In genomic region chr1:119336738-119337315, GRCh38 we compare ENCODE assay signal across 2 cellular contexts.
TF ChIP-seq lines count a peak whose summit lies in the region.

No MANE protein-coding gene starts in this region.

TF ChIP-seq in HepG2, 621 proteins besides CTCF, POLR2A, EP300 and RAD21:
- TF ChIP-seq GRHL1 (CRISPR knock-in tag; conservative IDR thresholded peaks at IDR 0.05): no peak
- 0 out of 2 replicates have a peak, but pooled peaks have one; percentile 23 for TF ChIP-seq BCL6 (CRISPR knock-in tag; IDR thresholded peaks at IDR 0.05)
- peak; percentile 50; the same call in 1 of the 2 replicates for TF ChIP-seq FOXA3 (CRISPR knock-in tag; IDR thresholded peaks at IDR 0.05)
- TF ChIP-seq FOXP4 (CRISPR knock-in tag; IDR thresholded peaks at IDR 0.05): peak; percentile 44; the same call in 1 of the 2 replicates
- TF ChIP-seq FOXA1 (IDR thresholded peaks at IDR 0.05): no peak
- peak; percentile 66 for TF ChIP-seq FOXA1 (CRISPR knock-in tag; IDR thresholded peaks at IDR 0.05)
- TF ChIP-seq ZNF629 (CRISPR knock-in tag; conservative IDR thresholded peaks at IDR 0.05): peak; percentile 68
- peak; percentile 55; the same call in 1 of the 2 replicates for TF ChIP-seq GATAD2A (CRISPR knock-in tag; IDR thresholded peaks at IDR 0.05)
- TF ChIP-seq ZNF484 (CRISPR knock-in tag; IDR thresholded peaks at IDR 0.05; ENCODE audit: borderline replicate concordance, low read depth): no peak
- TF ChIP-seq ATF6 (CRISPR knock-in tag; conservative IDR thresholded peaks at IDR 0.05): no peak
- no peak for TF ChIP-seq SOX13 (IDR thresholded peaks at IDR 0.05)
- TF ChIP-seq SOX13 (CRISPR knock-in tag; conservative IDR thresholded peaks at IDR 0.05 in 1 of 2, IDR thresholded peaks at IDR 0.05 in 1 of 2): peak in 1 of 2 experiments; percentile 42; a peak in 1 of 4 replicates
- peak; percentile 23; the same call in 1 of the 2 replicates for TF ChIP-seq ZNF788 (CRISPR knock-in tag; IDR thresholded peaks at IDR 0.05; ENCODE audit: borderline replicate concordance)
- TF ChIP-seq ZNF556 (CRISPR knock-in tag; IDR thresholded peaks at IDR 0.05; ENCODE audit: borderline replicate concordance): no peak
- TF ChIP-seq ZNF652 (CRISPR knock-in tag; IDR thresholded peaks at IDR 0.05; ENCODE audit: borderline replicate concordance, low read depth): peak; percentile 94

TF ChIP-seq in H1, 55 proteins besides CTCF, POLR2A, EP300 and RAD21:
- TF ChIP-seq SP4 (IDR thresholded peaks at IDR 0.05; ENCODE audit: low read length) (no peak), GTF2F1 (IDR thresholded peaks at IDR 0.05; ENCODE audit: borderline replicate concordance, low read depth, low read length) (no peak), SIRT6 (IDR thresholded peaks at IDR 0.05; ENCODE audit: low read length) (no peak), SP1 (IDR thresholded peaks at IDR 0.05; ENCODE audit: low read depth, low read length) (no peak), GABPA (IDR thresholded peaks at IDR 0.05; ENCODE audit: borderline replicate concordance, insufficient read depth, low read length) (no peak), HDAC2 (IDR thresholded peaks at IDR 0.05; ENCODE audit: borderline replicate concordance in 1 of 2, low read depth in 2 of 2, low read length in 2 of 2) (no peak)
